Comparison of ENCODE assay signal across 1 cellular context in genomic region chr2:151409601-151410484, GRCh38.
A peak's percentile ranks its signal among the peaks of the same experiment; 100 is the strongest.
TF ChIP-seq lines count a peak whose summit lies in the region.

Gene RIF1 (plus strand): TSS chr2:151409902. CDS start chr2:151410424, 522 bp downstream.

TF ChIP-seq in K562, 482 proteins besides CTCF, POLR2A, EP300 and RAD21 (continued from another document and continues in another):
- TF ChIP-seq ZHX1 (conservative IDR thresholded peaks at IDR 0.05; ENCODE audit: low read length) = no peak; the same call in 1 of the 2 replicates
- peak; percentile 92 for TF ChIP-seq RREB1 (CRISPR knock-in tag; IDR thresholded peaks at IDR 0.05)
- TF ChIP-seq HDAC2 (IDR thresholded peaks at IDR 0.05) = peak; percentile 79
- TF ChIP-seq MTA1 (IDR thresholded peaks at IDR 0.05; ENCODE audit: borderline replicate concordance) = no peak
- TF ChIP-seq NFATC3 (IDR thresholded peaks at IDR 0.05) = no peak
- TF ChIP-seq PKNOX1 (IDR thresholded peaks at IDR 0.05) = peak; percentile 36
- 0 out of 2 replicates have a peak, but pooled peaks have one; percentile 58 for TF ChIP-seq GATA2 (CRISPR knock-in tag; IDR thresholded peaks at IDR 0.05)
- TF ChIP-seq ATF7 (IDR thresholded peaks at IDR 0.05) = peak; percentile 79
- no peak for TF ChIP-seq BMI1 (IDR thresholded peaks at IDR 0.05; ENCODE audit: low read length)
- 0 out of 2 replicates have a peak, but pooled peaks have one; percentile 76 for TF ChIP-seq ZFPM2 (CRISPR knock-in tag; IDR thresholded peaks at IDR 0.05)
- no peak for TF ChIP-seq SP2 (IDR thresholded peaks at IDR 0.05; ENCODE audit: extremely low read depth, low read depth, low read length, poor library complexity, severe bottlenecking)
- TF ChIP-seq TEAD4 (IDR thresholded peaks at IDR 0.05; ENCODE audit: low read length) = no peak
- 0 out of 2 replicates have a peak, but pooled peaks have one; percentile 12 for TF ChIP-seq TEAD4 (CRISPR knock-in tag; IDR thresholded peaks at IDR 0.05; ENCODE audit: borderline replicate concordance)
- TF ChIP-seq FOS (IDR thresholded peaks at IDR 0.05; ENCODE audit: extremely low read depth, insufficient read length) = no peak
- TF ChIP-seq TAL1 (IDR thresholded peaks at IDR 0.05) = no peak
- TF ChIP-seq ZNF589 (CRISPR knock-in tag; IDR thresholded peaks at IDR 0.05; ENCODE audit: low read depth) = no peak
- peak; percentile 58; the same call in 1 of the 2 replicates for TF ChIP-seq TRIM28 (IDR thresholded peaks at IDR 0.05)
- peak; percentile 96 to 97 for TF ChIP-seq MNT (conservative IDR thresholded peaks at IDR 0.05)
- no peak for TF ChIP-seq ZNF140 (CRISPR knock-in tag; IDR thresholded peaks at IDR 0.05)
- TF ChIP-seq DMBX1 (CRISPR knock-in tag; IDR thresholded peaks at IDR 0.05; ENCODE audit: borderline replicate concordance) = 0 out of 2 replicates have a peak, but pooled peaks have one; percentile 33
- TF ChIP-seq HMBOX1 (IDR thresholded peaks at IDR 0.05) = peak; percentile 81
- TF ChIP-seq RB1 (IDR thresholded peaks at IDR 0.05; ENCODE audit: low read depth) = peak; percentile 99
- TF ChIP-seq SIX5 (IDR thresholded peaks at IDR 0.05; ENCODE audit: borderline replicate concordance in 1 of 2, insufficient read depth in 1 of 2, low read depth in 1 of 2, low read length in 2 of 2) = peak; percentile 16 to 48; a peak in 3 of 4 replicates
- TF ChIP-seq TEAD1 (CRISPR knock-in tag; IDR thresholded peaks at IDR 0.05) = peak in 1 of 2 experiments; percentile 92; a peak in 3 of 4 replicates
- TF ChIP-seq HNRNPK (IDR thresholded peaks at IDR 0.05; ENCODE audit: low read depth, low read length, poor library complexity, severe bottlenecking) = no peak
- TF ChIP-seq YBX1 (IDR thresholded peaks at IDR 0.05) = no peak
- peak; percentile 39 for TF ChIP-seq USF2 (CRISPR knock-in tag; IDR thresholded peaks at IDR 0.05)
- TF ChIP-seq HDAC8 (tag; IDR thresholded peaks at IDR 0.05) = 0 out of 2 replicates have a peak, but pooled peaks have one; percentile 68
- TF ChIP-seq ELF2 (CRISPR knock-in tag; IDR thresholded peaks at IDR 0.05) = peak; percentile 44
- TF ChIP-seq EGR1 (conservative IDR thresholded peaks at IDR 0.05) = peak; percentile 95
- peak; percentile 67; the same call in 1 of the 2 replicates for TF ChIP-seq RNF2 (IDR thresholded peaks at IDR 0.05)
- TF ChIP-seq PHB (CRISPR knock-in tag; IDR thresholded peaks at IDR 0.05) = 0 out of 2 replicates have a peak, but pooled peaks have one; percentile 33
- TF ChIP-seq SFPQ (IDR thresholded peaks at IDR 0.05; ENCODE audit: low read depth, low read length) = no peak
- TF ChIP-seq SLC30A9 (CRISPR knock-in tag; IDR thresholded peaks at IDR 0.05) = no peak
- peak; percentile 66 for TF ChIP-seq ZNF232 (CRISPR knock-in tag; IDR thresholded peaks at IDR 0.05)
- no peak for TF ChIP-seq ESRRB (CRISPR knock-in tag; IDR thresholded peaks at IDR 0.05; ENCODE audit: borderline replicate concordance)
- TF ChIP-seq ZNF764 (CRISPR knock-in tag; IDR thresholded peaks at IDR 0.05; ENCODE audit: low read depth) = no peak
- no peak for TF ChIP-seq FOXJ3 (CRISPR knock-in tag; IDR thresholded peaks at IDR 0.05)
- no peak for TF ChIP-seq TEAD2 (tag; IDR thresholded peaks at IDR 0.05)
- TF ChIP-seq CCAR2 (IDR thresholded peaks at IDR 0.05; ENCODE audit: low read depth, low read length) = 0 out of 2 replicates have a peak, but pooled peaks have one; percentile 90
- TF ChIP-seq RBM39 (optimal IDR thresholded peaks at IDR 0.05; ENCODE audit: low read depth, low read length) = no peak
- TF ChIP-seq ZNF354B (CRISPR knock-in tag; IDR thresholded peaks at IDR 0.05) = no peak
- no peak; the same call in 1 of the 2 replicates for TF ChIP-seq CAMTA2 (CRISPR knock-in tag; conservative IDR thresholded peaks at IDR 0.05)
- TF ChIP-seq TGIF2 (CRISPR knock-in tag; IDR thresholded peaks at IDR 0.05) = peak; percentile 81
- no peak for TF ChIP-seq ZKSCAN3 (CRISPR knock-in tag; IDR thresholded peaks at IDR 0.05)
- TF ChIP-seq TSC22D4 (tag; IDR thresholded peaks at IDR 0.05) = no peak
- peak; percentile 90 for TF ChIP-seq MAX (CRISPR knock-in tag; IDR thresholded peaks at IDR 0.05)
- TF ChIP-seq SP1 (CRISPR knock-in tag; IDR thresholded peaks at IDR 0.05) = peak; percentile 100
- TF ChIP-seq CC2D1A (IDR thresholded peaks at IDR 0.05) = no peak
- no peak for TF ChIP-seq ZNF146 (CRISPR knock-in tag; IDR thresholded peaks at IDR 0.05; ENCODE audit: unreplicated experiment)
- TF ChIP-seq ZNF507 (tag; conservative IDR thresholded peaks at IDR 0.05) = no peak
- peak; percentile 49; the same call in 1 of the 2 replicates for TF ChIP-seq CEBPG (CRISPR knock-in tag; IDR thresholded peaks at IDR 0.05)
- TF ChIP-seq CEBPG (tag; conservative IDR thresholded peaks at IDR 0.05 in 1 of 2, IDR thresholded peaks at IDR 0.05 in 1 of 2) = no peak
- TF ChIP-seq NFRKB (IDR thresholded peaks at IDR 0.05; ENCODE audit: low read depth) = peak; percentile 98
- TF ChIP-seq KDM4B (IDR thresholded peaks at IDR 0.05; ENCODE audit: borderline replicate concordance in 2 of 2, low read depth in 1 of 2) = no peak
